Comparison of ENCODE assay signal across 25 cellular contexts in genomic region chr4:47488706-47489105, GRCh38. TPM values are rescaled to one million over a fixed set of nuclear protein-coding genes. Genes with fewer than 3 reads are reported as not detected.
A peak's percentile ranks its signal among the peaks of the same experiment; 100 is the strongest.
DNase-seq lines count a peak whose midpoint lies in the region; ATAC-seq, FAIRE-seq and TF ChIP-seq lines count a peak whose summit lies in the region.
"Had no signal": no experiment of that assay in that cellular context is flagged by ENCODE, and none has a peak within 500 bp of the region (broad histone marks: within the 10 kb centered on the region; RNA-seq: fewer than 3 reads in every experiment).

No MANE protein-coding gene starts in this region.

- peaks cover 83% of the 10 kb centered on the region for H3K79me2 ChIP-seq in DOHH2 (ENCODE audit: control insufficient read depth, low read length)
- peaks cover 48% of the 10 kb centered on the region for H3K79me2 ChIP-seq in GM12878 (ENCODE audit: control insufficient read depth, insufficient read depth, low read length)

- peaks cover 8 to 22% of the 10 kb centered on the region in 2 donors for H3K36me3 Mint-ChIP-seq in stimulated activated naive B cell treated with anti-CD40 and anti-IgM and Interleukin-4, amounts not matched to agents 10 μg/mL and 1 μg/mL and 100 μg/mL, for 72 hours

- CTCF ChIA-PET in GM12878 (lab: Yijun Ruan, JAX), result interaction anchor here (1.1 to 4.0 kb wide), 6 partner anchors 10 to 76 kb away, joined by 3 to 30 read pairs (median 24); partner anchors contain the start of gene COMMD8

- 33% methylated on average over 3 of the region's 3 CpGs for WGBS in GM12878 (ENCODE audit: insufficient coverage, insufficient replicate concordance, low lambda C conversion rate, missing lambda C conversion rate)

- in situ Hi-C loops in HAP-1 (cut with MboI; ENCODE audit: low sequenced_read_pairs), result no loop called here
- in situ Hi-C loops in GM12878 (cut with MboI), result no loop called here

- H4K20me1 ChIP-seq in DOHH2 (ENCODE audit: control insufficient read depth, insufficient read depth, low read depth, low read length) (no peaks in the 10 kb centered on the region), GM12878 (ENCODE audit: control insufficient read depth, insufficient read depth) (no peaks in the 10 kb centered on the region)

- intact Hi-C loops in GM12878 (cut with micrococcal nuclease; ENCODE audit: unreplicated experiment), result loop anchor here (5.0 kb wide), 1 partner anchor 779 kb away; the partner anchor contains the start of gene TEC

- RAD21 ChIA-PET in GM12878 (lab: Charles Lee; ENCODE audit: unreplicated experiment), result interaction anchor here (0.8 to 3.4 kb wide), 8 partner anchors 10 to 76 kb away, joined by 3 to 37 read pairs (median 10); partner anchors contain the start of gene COMMD8

- H3K4me1 ChIP-seq in DOHH2 (ENCODE audit: control insufficient read depth, low read length) (peaks cover 75% of the 10 kb centered on the region), HAP-1 (peaks cover 39% of the 10 kb centered on the region), GM12878 (ENCODE audit: control insufficient read depth, insufficient read depth, low read length) (peaks cover 18% of the 10 kb centered on the region), right atrium auricular region (peaks cover 0 to 21% of the 10 kb centered on the region in 2 donors)

- FAIRE-seq in GM12878 (lab: Jason Lieb, UNC) (no peak), frontal cortex (lab: Jason Lieb, UNC) (no peak), D721Med (lab: Jason Lieb, UNC) (no peak)
- FAIRE-seq: GM12891, K562 had no signal

- TF ChIP-seq CTCF in DOHH2 (IDR thresholded peaks at IDR 0.05; ENCODE audit: low read depth, low read length, poor library complexity, severe bottlenecking) (no peak), GM12878 (IDR thresholded peaks at IDR 0.05 in 2 of 3, conservative IDR thresholded peaks at IDR 0.05 in 1 of 3; ENCODE audit: control insufficient read depth in 2 of 3, extremely low read depth in 1 of 3, insufficient read depth in 1 of 3, low read depth in 3 of 3, low read length in 3 of 3) (no peak), right atrium auricular region (IDR thresholded peaks at IDR 0.05) (no peak), D721Med (IDR thresholded peaks at IDR 0.05; ENCODE audit: insufficient read depth, missing control alignments) (no peak)

- DNase-seq in HAP-1 (ENCODE audit: low spot score in 2 of 2) (peak; percentile 70 to 90), GM12878 (ENCODE audit: low read depth, low spot score) (no peak), right atrium auricular region (ENCODE audit: low spot score) (no peak), frontal cortex (ENCODE audit: low spot score in 2 of 2) (no peak), D721Med (ENCODE audit: insufficient read length, low spot score) (no peak)
- DNase-seq in stimulated activated naive B cell treated with anti-CD40 and anti-IgM and Interleukin-4, amounts not matched to agents 10 μg/mL and 1 μg/mL and 100 μg/mL, for 72 hours, result no peak
- DNase-seq: DMS53; EL; GDM1; GM23248; H7; MG63; NCI-H1105 treated with DMSO at 0.1 percent for 48 hours; NCI-H146; NCI-H1930; NCI-H2107; NCI-H524; NCI-H748 treated with DMSO at 0.1 percent for 48 hours; NK-92 treated with Interleukin-12 subunit alpha and Interleukin-12 subunit beta, amount 100 ng/mL, for 24 hours; PC-3; SK-N-SH; SW 1271 had no signal

- no peak overlapping the region for H2AFZ ChIP-seq in GM12878 (ENCODE audit: control insufficient read depth, low read depth, low read length)
- H2AFZ ChIP-seq: GM23248 had no signal

- H3K9me3 Mint-ChIP-seq in stimulated activated naive B cell treated with anti-CD40 and anti-IgM and Interleukin-4, amounts not matched to agents 10 μg/mL and 1 μg/mL and 100 μg/mL, for 72 hours, result peaks cover 0 to 3% of the 10 kb centered on the region in 2 donors

- TF ChIP-seq RAD21 in GM12878 (IDR thresholded peaks at IDR 0.05; ENCODE audit: insufficient read depth, low read depth, low read length), result no peak

- TF ChIP-seq EP300 in GM12878 (IDR thresholded peaks at IDR 0.05; ENCODE audit: borderline replicate concordance in 1 of 2, control insufficient read depth in 1 of 2, low read depth in 2 of 2, low read length in 2 of 2), result no peak

- H3F3A ChIP-seq in DOHH2 (ENCODE audit: control insufficient read depth, insufficient read depth), result peaks cover 21% of the 10 kb centered on the region

- BruUV-seq in GM12878 (replicated peaks; lab: Mats Ljungman, UMichigan), result no TSS peak

- H3K4me2 ChIP-seq in DOHH2 (ENCODE audit: low read length) (peak overlapping the region; percentile 68), GM12878 (ENCODE audit: control insufficient read depth, insufficient read depth) (peak overlapping the region; percentile 12; the same call in 1 of the 2 replicates)
- H3K4me2 ChIP-seq: SK-N-SH had no signal

- no peaks in the 10 kb centered on the region for H3K27me3 Mint-ChIP-seq in stimulated activated naive B cell treated with anti-CD40 and anti-IgM and Interleukin-4, amounts not matched to agents 10 μg/mL and 1 μg/mL and 100 μg/mL, for 72 hours

- no peak for ATAC-seq in GM12878
- ATAC-seq in stimulated activated naive B cell treated with anti-CD40 and anti-IgM and Interleukin-4, amounts not matched to agents 10 μg/mL and 1 μg/mL and 100 μg/mL, for 72 hours (replicated peaks), result no peak
- ATAC-seq: K562, PC-3 had no signal

- peaks cover 12% of the 10 kb centered on the region; the same call in 1 of the 2 replicates for H3K36me3 ChIP-seq in DOHH2 (ENCODE audit: control insufficient read depth, low read length)
- H3K36me3 ChIP-seq in HAP-1 (replicated peaks), result peaks cover 4% of the 10 kb centered on the region; the same call in 1 of the 2 replicates
- no peaks in the 10 kb centered on the region for H3K36me3 ChIP-seq in GM12878 (ENCODE audit: control insufficient read depth in 2 of 2, insufficient read depth in 2 of 2, low read length in 1 of 2)
- H3K36me3 ChIP-seq in right atrium auricular region, result no peaks in the 10 kb centered on the region
- H3K36me3 ChIP-seq: MG63 had no signal

- no peaks in the 10 kb centered on the region for H3K9me2 ChIP-seq in DOHH2 (replicated peaks; ENCODE audit: control insufficient read depth, low read length)
- H3K9me2 ChIP-seq: SK-N-SH had no signal

- H3K27me3 ChIP-seq in DOHH2 (ENCODE audit: control insufficient read depth, low read length), result no peaks in the 10 kb centered on the region
- H3K27me3 ChIP-seq in HAP-1 (ENCODE audit: low read depth), result no peaks in the 10 kb centered on the region
- no peaks in the 10 kb centered on the region for H3K27me3 ChIP-seq in GM12878 (replicated peaks in 1 of 2; ENCODE audit: control insufficient read depth in 2 of 2, insufficient read depth in 2 of 2, low read length in 1 of 2)
- H3K27me3 ChIP-seq in right atrium auricular region, result no peaks in the 10 kb centered on the region
- H3K27me3 ChIP-seq: MG63 had no signal

- peak overlapping the region; percentile 31 to 36 for H3K4me3 Mint-ChIP-seq in stimulated activated naive B cell treated with anti-CD40 and anti-IgM and Interleukin-4, amounts not matched to agents 10 μg/mL and 1 μg/mL and 100 μg/mL, for 72 hours

- H3K27ac Mint-ChIP-seq in stimulated activated naive B cell treated with anti-CD40 and anti-IgM and Interleukin-4, amounts not matched to agents 10 μg/mL and 1 μg/mL and 100 μg/mL, for 72 hours, result no peak overlapping the region

- peaks cover 30 to 54% of the 10 kb centered on the region in 2 donors for H3K4me1 Mint-ChIP-seq in stimulated activated naive B cell treated with anti-CD40 and anti-IgM and Interleukin-4, amounts not matched to agents 10 μg/mL and 1 μg/mL and 100 μg/mL, for 72 hours

- TF ChIP-seq POLR2A in GM12878 (IDR thresholded peaks at IDR 0.05; ENCODE audit: low read depth, low read length), result no peak

- H3K27ac ChIP-seq in DOHH2 (ENCODE audit: low read depth, low read length) (no peak overlapping the region), GM12878 (ENCODE audit: control insufficient read depth, insufficient read depth) (no peak overlapping the region), right atrium auricular region (no peak overlapping the region)
- H3K27ac ChIP-seq: GM23248 had no signal

- SMC1A ChIA-PET in GM12878 (lab: Charles Lee; ENCODE audit: uncharacterized antibody, unreplicated experiment), result interaction anchor here (0.5 to 3.9 kb wide), 14 partner anchors 10 to 368 kb away, joined by 3 to 39 read pairs (median 5); no protein-coding TSS in a partner anchor

- H3K4me3 ChIP-seq in DOHH2 (ENCODE audit: low read length) (peak overlapping the region; percentile 55), HAP-1 (no peak overlapping the region), GM12878 (no peak overlapping the region), right atrium auricular region (no peak overlapping the region)
- H3K4me3 ChIP-seq: GM23248, K562, MG63 had no signal

- no peak overlapping the region for H3K9ac ChIP-seq in GM12878 (ENCODE audit: control insufficient read depth, insufficient read depth, low read length)
- H3K9ac ChIP-seq: GM23248, SK-N-SH had no signal

- H3K9me3 ChIP-seq in DOHH2 (ENCODE audit: control insufficient read depth, insufficient read depth, low read length) (no peaks in the 10 kb centered on the region), HAP-1 (no peaks in the 10 kb centered on the region), GM12878 (replicated peaks; ENCODE audit: control insufficient read depth, insufficient read depth, low read length) (peaks cover 2% of the 10 kb centered on the region; the same call in 1 of the 3 replicates), right atrium auricular region (no peaks in the 10 kb centered on the region)
- H3K9me3 ChIP-seq: MG63, SK-N-SH had no signal

- POLR2A ChIA-PET in GM12878 (lab: Charles Lee), result interaction anchor here (0.6 to 2.5 kb wide), 8 partner anchors 10 to 560 kb away, joined by 3 to 7 read pairs (median 6); partner anchors contain the start of gene COMMD8

RNA-seq across cellular contexts. Expression of gene ATP10D, which starts 3.6 kb away (rescaled TPM):
- total RNA-seq in GM12878 (2013; cell fraction: nucleolus; rRNA removed), result 101 and 123 TPM in 2 replicates
- 16.5 and 20.3 TPM in 2 replicates for total RNA-seq in GM12878 (2014; rRNA removed)
- total RNA-seq in GM12878 (2014; rRNA removed; fragmentation: Illumina TruSeq; extraction: Trizol), result 20.7 and 20.8 TPM in 2 replicates
- total RNA-seq in GM12878 (2021), result 30.0 and 31.7 TPM in 2 replicates
- polyA plus RNA-seq in GM12878 (2011; ENCODE audit: low read depth), result 5.5 TPM
- 50.3 and 60.3 TPM in 2 replicates for polyA plus RNA-seq in GM12878 (2011; rRNA removed)
- polyA plus RNA-seq in GM12878 (2011; cell fraction: cytosol; rRNA removed), result 18.1 and 22.6 TPM in 2 replicates
- polyA plus RNA-seq in GM12878 (2011; cell fraction: nucleus; rRNA removed), result 42.1 and 55.4 TPM in 2 replicates
- polyA plus RNA-seq in GM12878 (2012), result 10.5 and 10.7 TPM in 2 replicates
- polyA plus RNA-seq in GM12878 (2014; fragmentation: Illumina TruSeq; extraction: Trizol), result 18.7 and 19.8 TPM in 2 replicates
- 10 to 100 TPM; 10.2 to 18.0 TPM for polyA plus RNA-seq in GM12878 (2014; fragmentation: Nextera tagmentation; extraction: Ambion mirVana)
- 9.4 and 11.2 TPM in 2 replicates for polyA plus RNA-seq in GM12878 (2014; rRNA removed)
- 10 to 100 TPM; 19.4 to 25.6 TPM for polyA plus RNA-seq in GM12878 (2016; fragmentation: Nextera tagmentation; extraction: Ambion mirVana)
- 97.4 and 201 TPM in 2 replicates for polyA minus RNA-seq in GM12878 (2011; rRNA and poly(A)+ RNA removed)
- polyA minus RNA-seq in GM12878 (2011; cell fraction: cytosol; rRNA and poly(A)+ RNA removed), result 18.3 and 21.1 TPM in 2 replicates
- 67.3 and 81.0 TPM in 2 replicates for polyA minus RNA-seq in GM12878 (2011; cell fraction: nucleus; rRNA and poly(A)+ RNA removed)
- total RNA-seq in right atrium auricular region, result 1 to 10 TPM; 6.9 to 8.9 TPM
- total RNA-seq in frontal cortex, result 7.7 TPM

RNA-seq across cellular contexts. Expression of gene COMMD8, which starts 25.2 kb away (rescaled TPM):
- 9.2 and 9.9 TPM in 2 replicates for total RNA-seq in GM12878 (2013; cell fraction: nucleolus; rRNA removed)
- total RNA-seq in GM12878 (2014; rRNA removed) (36.3 and 47.2 TPM in 2 replicates), GM12878 (2014; rRNA removed; fragmentation: Illumina TruSeq; extraction: Trizol) (36.4 and 38.5 TPM in 2 replicates), GM12878 (2021) (36.5 and 36.8 TPM in 2 replicates), right atrium auricular region (10 to 100 TPM; 11.6 to 18.5 TPM), frontal cortex (24.1 TPM)
- 12.9 TPM for polyA plus RNA-seq in GM12878 (2011; ENCODE audit: low read depth)
- polyA plus RNA-seq in GM12878 (2011; rRNA removed) (58.3 and 104 TPM in 2 replicates), GM12878 (2014; fragmentation: Illumina TruSeq; extraction: Trizol) (28.6 and 31.8 TPM in 2 replicates), GM12878 (2014; fragmentation: Nextera tagmentation; extraction: Ambion mirVana) (100 to 1,000 TPM; 126 to 152 TPM), GM12878 (2014; rRNA removed) (23.2 and 27.6 TPM in 2 replicates), GM12878 (2016; fragmentation: Nextera tagmentation; extraction: Ambion mirVana) (100 to 1,000 TPM; 142 to 156 TPM)
- 14.0 and 14.9 TPM in 2 replicates for polyA plus RNA-seq in GM12878 (2011; cell fraction: cytosol; rRNA removed)
- 12.7 and 14.0 TPM in 2 replicates for polyA plus RNA-seq in GM12878 (2011; cell fraction: nucleus; rRNA removed)
- polyA plus RNA-seq in GM12878 (2012), result 22.9 and 23.4 TPM in 2 replicates
- polyA minus RNA-seq in GM12878 (2011; rRNA and poly(A)+ RNA removed), result 8.6 and 12.0 TPM in 2 replicates
- polyA minus RNA-seq in GM12878 (2011; cell fraction: cytosol; rRNA and poly(A)+ RNA removed), result 6.0 and 8.0 TPM in 2 replicates
- 7.1 and 7.5 TPM in 2 replicates for polyA minus RNA-seq in GM12878 (2011; cell fraction: nucleus; rRNA and poly(A)+ RNA removed)

Comparison
In these comparisons a context has a peak if more than half of its experiments do, and no peak if none do; other contexts are left out.
1. DNase-seq: peak in HAP-1 (2 of 2); none in GM12878 (single experiment), stimulated activated naive B cell treated with anti-CD40 and anti-IgM and Interleukin-4, amounts not matched to agents 10 μg/mL and 1 μg/mL and 100 μg/mL, for 72 hours (single experiment), right atrium auricular region (single experiment), frontal cortex (0 of 2) and D721Med (single experiment).